ENCODE assay signal across 7 cellular contexts in genomic region chr4:125811892-125812291, GRCh38.
"Had no signal": no experiment of that assay in that cellular context is flagged by ENCODE, and none has a peak within 500 bp of the region (broad histone marks: within the 10 kb centered on the region; RNA-seq: fewer than 3 reads in every experiment).

No MANE protein-coding gene starts in this region.

- DNase-seq: GDM1, GF-D8 had no signal

- FAIRE-seq: G401.6, GM12891, GM12892, GM18507, GM19239 had no signal
